In genomic region chr5:78726556-78726955, GRCh38 we compare ENCODE assay signal across 17 cellular contexts.
"Had no signal": no experiment of that assay in that cellular context is flagged by ENCODE, and none has a peak within 500 bp of the region (broad histone marks: within the 10 kb centered on the region; RNA-seq: fewer than 3 reads in every experiment).

No MANE protein-coding gene starts in this region.

- H3K27me3 Mint-ChIP-seq: activated CD4-positive, alpha-beta memory T cell treated with anti-CD3 and anti-CD28 coated beads for 36 hours; dendritic cell treated with granulocyte-macrophage colony-stimulating factor and Interleukin-4, amounts not matched to agents 40 ng/mL and 50 ng/mL, for 4 days had no signal

- H3K9me3 Mint-ChIP-seq: activated CD4-positive, alpha-beta memory T cell treated with anti-CD3 and anti-CD28 coated beads for 36 hours; activated T-cell treated with anti-CD3 and anti-CD28 coated beads, Interleukin-2, amount 50 U/mL, for 4 hours; dendritic cell treated with granulocyte-macrophage colony-stimulating factor and Interleukin-4, amounts not matched to agents 40 ng/mL and 50 ng/mL, for 4 days had no signal

- H3K4me1 ChIP-seq: ascending aorta, right atrium auricular region, suprapubic skin, upper lobe of right lung had no signal

- H3K36me3 ChIP-seq: ascending aorta, right atrium auricular region, suprapubic skin, upper lobe of right lung had no signal

- H3K4me3 ChIP-seq: ascending aorta, right atrium auricular region, smooth muscle cell, suprapubic skin, upper lobe of right lung had no signal

- ATAC-seq: activated T-cell treated with anti-CD3 and anti-CD28 coated beads, Interleukin-2, amount 50 U/mL, for 4 hours; effector memory CD8-positive, alpha-beta T cell; left cardiac atrium; naive thymus-derived CD8-positive, alpha-beta T cell; upper lobe of right lung had no signal

- H3K27ac ChIP-seq: ascending aorta, epithelial cell of prostate, right atrium auricular region, suprapubic skin, upper lobe of right lung had no signal

- H3K27me3 ChIP-seq: ascending aorta, right atrium auricular region, suprapubic skin, upper lobe of right lung had no signal

- DNase-seq: activated CD4-positive, alpha-beta memory T cell treated with anti-CD3 and anti-CD28 coated beads for 36 hours; activated gamma-delta T cell; activated T-cell treated with anti-CD3 and anti-CD28 coated beads, Interleukin-2, amount 50 U/mL, for 4 hours; caudate nucleus; effector memory CD8-positive, alpha-beta T cell; left cardiac atrium; naive thymus-derived CD8-positive, alpha-beta T cell; nucleus accumbens; stimulated activated naive CD4-positive, alpha-beta T cell treated with Interleukin-2 at 50 U/mL for 16 hours; T1000; upper lobe of right lung had no signal

- H3K9me3 ChIP-seq: ascending aorta, right atrium auricular region, suprapubic skin, upper lobe of right lung had no signal

- H3K4me3 Mint-ChIP-seq: activated CD4-positive, alpha-beta memory T cell treated with anti-CD3 and anti-CD28 coated beads for 36 hours; activated T-cell treated with anti-CD3 and anti-CD28 coated beads, Interleukin-2, amount 50 U/mL, for 4 hours; dendritic cell treated with granulocyte-macrophage colony-stimulating factor and Interleukin-4, amounts not matched to agents 40 ng/mL and 50 ng/mL, for 4 days; effector memory CD8-positive, alpha-beta T cell had no signal

- H3K27ac Mint-ChIP-seq: activated CD4-positive, alpha-beta memory T cell treated with anti-CD3 and anti-CD28 coated beads for 36 hours; dendritic cell treated with granulocyte-macrophage colony-stimulating factor and Interleukin-4, amounts not matched to agents 40 ng/mL and 50 ng/mL, for 4 days; effector memory CD8-positive, alpha-beta T cell; naive thymus-derived CD8-positive, alpha-beta T cell had no signal

- H3K36me3 Mint-ChIP-seq: activated CD4-positive, alpha-beta memory T cell treated with anti-CD3 and anti-CD28 coated beads for 36 hours; naive thymus-derived CD8-positive, alpha-beta T cell had no signal

- H3K4me2 ChIP-seq: smooth muscle cell had no signal
